ENCODE assay signal across 8 cellular contexts in genomic region chr10:72319416-72320254, GRCh38. TPM values are rescaled to one million over a fixed set of nuclear protein-coding genes. Genes with fewer than 3 reads are reported as not detected.
DNase-seq lines count a peak whose midpoint lies in the region; ATAC-seq and TF ChIP-seq lines count a peak whose summit lies in the region.

No MANE protein-coding gene starts in this region.

- ATAC-seq in heart right ventricle = peak; percentile 64 to 92 (median 80)
- ATAC-seq in psoas muscle = peak; percentile 74 to 81 (median 79)

- H3K4me3 ChIP-seq in GM23248 (peak overlapping the region; percentile 65), SU-DHL-6 (ENCODE audit: insufficient read depth, low read length, poor library complexity, severe bottlenecking) (peak overlapping the region; percentile 59), adipocyte (ENCODE audit: low read length) (peak overlapping the region; percentile 71), heart right ventricle (peak overlapping the region in 9 of 10 donors; percentile 25 to 57 (median 50)), psoas muscle (peak overlapping the region; percentile 56)

- no peaks in the 10 kb centered on the region for H3K79me2 ChIP-seq in GM23248 (ENCODE audit: insufficient read depth)
- no peaks in the 10 kb centered on the region for H3K79me2 ChIP-seq in SU-DHL-6 (ENCODE audit: insufficient read depth, low read length)

- intact Hi-C loops in heart right ventricle (cut with DNase I) = loop anchor here in 8 of 10 donors (2.0 to 10.0 kb wide), 6 partner anchors 42 to 95 kb away; partner anchors contain the start of gene DDIT4 (in 3 of the 8)
- intact Hi-C loops in psoas muscle (cut with DNase I) = loop anchor here (5.0 to 10.0 kb wide), 4 partner anchors 42 to 85 kb away; partner anchors contain the start of gene DDIT4 (in 1 of the 2)

- H3K9ac ChIP-seq in ES-I3 (ENCODE audit: low read depth, low read length) = peak overlapping the region; percentile 47
- peak overlapping the region; percentile 89 for H3K9ac ChIP-seq in GM23248
- peak overlapping the region; percentile 76 for H3K9ac ChIP-seq in SU-DHL-6 (ENCODE audit: low read length)
- peak overlapping the region; percentile 85 for H3K9ac ChIP-seq in adipocyte (ENCODE audit: low read length)

- H3K27ac ChIP-seq in GM23248 = peak overlapping the region; percentile 96
- H3K27ac ChIP-seq in SU-DHL-6 (ENCODE audit: low read depth, low read length) = peak overlapping the region; percentile 96
- H3K27ac ChIP-seq in heart right ventricle = peak overlapping the region; percentile 72 to 99 (median 90)
- peak overlapping the region; percentile 87 for H3K27ac ChIP-seq in psoas muscle

- H2AFZ ChIP-seq in GM23248 (peak overlapping the region; percentile 61), SU-DHL-6 (ENCODE audit: low read depth, low read length, severe bottlenecking) (peak overlapping the region; percentile 49)

- H4K20me1 ChIP-seq in GM23248 (ENCODE audit: insufficient read depth) = no peaks in the 10 kb centered on the region
- no peaks in the 10 kb centered on the region for H4K20me1 ChIP-seq in SU-DHL-6 (ENCODE audit: low read depth, low read length)

- H3F3A ChIP-seq in GM23248 (ENCODE audit: insufficient read depth) (peaks cover 23% of the 10 kb centered on the region), SU-DHL-6 (ENCODE audit: insufficient read depth) (peaks cover 31% of the 10 kb centered on the region)

- no peaks in the 10 kb centered on the region for H3K27me3 ChIP-seq in GM23248 (replicated peaks; ENCODE audit: insufficient read depth)
- H3K27me3 ChIP-seq in SU-DHL-6 (ENCODE audit: low read length) = no peaks in the 10 kb centered on the region
- no peaks in the 10 kb centered on the region for H3K27me3 ChIP-seq in adipocyte (replicated peaks; ENCODE audit: control insufficient read depth, insufficient read depth, low read length)
- H3K27me3 ChIP-seq in heart right ventricle = no peaks in the 10 kb centered on the region
- H3K27me3 ChIP-seq in psoas muscle (ENCODE audit: insufficient read depth in 3 of 3, low read length in 2 of 3) = no peaks in the 10 kb centered on the region

- H3K9me3 ChIP-seq in ES-I3 (ENCODE audit: control insufficient read depth, insufficient read depth, low read length) (no peaks in the 10 kb centered on the region), GM23248 (ENCODE audit: low read depth) (no peaks in the 10 kb centered on the region), SU-DHL-6 (ENCODE audit: insufficient read depth, low read length) (no peaks in the 10 kb centered on the region), adipocyte (ENCODE audit: control insufficient read depth, low read length) (no peaks in the 10 kb centered on the region), heart right ventricle (no peaks in the 10 kb centered on the region), psoas muscle (no peaks in the 10 kb centered on the region)

- DNase-seq in GM23248 (peak; percentile 96), LHCN-M2 (ENCODE audit: low read depth) (peak; percentile 88), adipocyte (ENCODE audit: low read depth) (peak; percentile 96), heart right ventricle (peak; percentile 90 to 96), psoas muscle (peak; percentile 97), ureter (ENCODE audit: low spot score) (peak; percentile 94)

- in situ Hi-C loops in GM23248 (cut with MboI) = no loop called here

- H3K36me3 ChIP-seq in ES-I3 (ENCODE audit: insufficient read depth, low read length) (no peaks in the 10 kb centered on the region), GM23248 (ENCODE audit: low read depth) (no peaks in the 10 kb centered on the region), SU-DHL-6 (ENCODE audit: low read length) (no peaks in the 10 kb centered on the region), adipocyte (ENCODE audit: control insufficient read depth, insufficient read depth, low read length, severe bottlenecking) (no peaks in the 10 kb centered on the region), heart right ventricle (no peaks in the 10 kb centered on the region), psoas muscle (ENCODE audit: insufficient read depth in 1 of 2, low read depth in 1 of 2) (no peaks in the 10 kb centered on the region)

- H3K4me1 ChIP-seq in ES-I3 (ENCODE audit: insufficient read depth, low read length) = peaks cover 46% of the 10 kb centered on the region
- peaks cover 38% of the 10 kb centered on the region for H3K4me1 ChIP-seq in GM23248 (ENCODE audit: insufficient read depth)
- peaks cover 60% of the 10 kb centered on the region for H3K4me1 ChIP-seq in adipocyte (ENCODE audit: control insufficient read depth, insufficient read depth, low read length)
- H3K4me1 ChIP-seq in heart right ventricle = peaks cover 42 to 98% (median 73%) of the 10 kb centered on the region in 9 donors
- peaks cover 51% of the 10 kb centered on the region for H3K4me1 ChIP-seq in psoas muscle

- WGBS in GM23248 (ENCODE audit: low coverage in 1 of 2, low lambda C conversion rate in 2 of 2, missing lambda C conversion rate in 2 of 2), 2 experiments = 1% methylated on average over 26 to 43 of the region's 60 CpGs
- WGBS in heart right ventricle, 2 donors = 2 to 3% methylated on average over 48 to 60 of the region's 60 CpGs
- WGBS in psoas muscle, 3 donors = 2 to 5% (median 3%) methylated on average over 53 to 60 of the region's 60 CpGs

- no peaks in the 10 kb centered on the region for H3K9me2 ChIP-seq in GM23248 (ENCODE audit: insufficient read depth)
- no peaks in the 10 kb centered on the region for H3K9me2 ChIP-seq in SU-DHL-6 (replicated peaks; ENCODE audit: insufficient read depth, low read length)

- peak overlapping the region; percentile 83 for H3K4me2 ChIP-seq in GM23248 (ENCODE audit: unreplicated experiment)
- H3K4me2 ChIP-seq in SU-DHL-6 (ENCODE audit: low read depth, low read length, poor library complexity, severe bottlenecking) = peak overlapping the region; percentile 93

- TF ChIP-seq CTCF in SU-DHL-6 (IDR thresholded peaks at IDR 0.05; ENCODE audit: insufficient read depth, low read length, poor library complexity, severe bottlenecking) = no peak
- peak in 1 of 9 donors; percentile 9 for TF ChIP-seq CTCF in heart right ventricle (IDR thresholded peaks at IDR 0.05)
- no peak for TF ChIP-seq CTCF in psoas muscle (IDR thresholded peaks at IDR 0.05)

RNA-seq across cellular contexts. Expression of gene DNAJB12, which starts 35.1 kb away (rescaled TPM):
- total RNA-seq in GM23248 (2014; rRNA removed; shearing (Covaris generic)) = 28.4 and 32.9 TPM in 2 replicates
- polyA plus RNA-seq in GM23248 (2016; fragmentation: Nextera tagmentation; extraction: Ambion mirVana) (32.0 and 33.5 TPM in 2 replicates), heart right ventricle (10 to 100 TPM; 22.6 to 27.5 TPM), psoas muscle (10 to 100 TPM; 22.1 to 24.9 (median 22.5) TPM)
- total RNA-seq in LHCN-M2 (2014; rRNA removed) (74.8 and 87.5 TPM in 2 replicates), heart right ventricle (10 to 100 TPM; 24.4 to 32.8 (median 28.9) TPM), psoas muscle (10 to 100 TPM; 24.0 to 38.7 (median 34.0) TPM), ureter (44.9 TPM)
- 51.5 TPM for polyA plus RNA-seq in LHCN-M2 (2012)

RNA-seq across cellular contexts. Expression of gene DDIT4, which starts 45.9 kb away (rescaled TPM):
- 188 and 199 TPM in 2 replicates for total RNA-seq in GM23248 (2014; rRNA removed; shearing (Covaris generic))
- polyA plus RNA-seq in GM23248 (2016; fragmentation: Nextera tagmentation; extraction: Ambion mirVana) (144 and 155 TPM in 2 replicates), heart right ventricle (100 to 1,000 TPM in 1 of 2 donors, 10 to 100 TPM in 1; 64.7 to 135 TPM), psoas muscle (100 to 1,000 TPM; 114 to 744 (median 487) TPM)
- total RNA-seq in LHCN-M2 (2014; rRNA removed) (257 and 378 TPM in 2 replicates), heart right ventricle (100 to 1,000 TPM in 1 of 10 donors, 10 to 100 TPM in 9; 13.6 to 102 (median 30.2) TPM), psoas muscle (100 to 1,000 TPM in 1 of 4 donors, 10 to 100 TPM in 3; 16.1 to 220 (median 65.4) TPM), ureter (525 TPM)
- 158 TPM for polyA plus RNA-seq in LHCN-M2 (2012)

Comparison
In these comparisons a context has a peak if more than half of its experiments do, and no peak if none do; other contexts are left out.
1. Peak in every context shown above with its lines: DNase-seq, ATAC-seq, H3K4me3 ChIP-seq and H3K27ac ChIP-seq.